1 cellular context compared by ENCODE assay signal in the genomic region with DNA sequence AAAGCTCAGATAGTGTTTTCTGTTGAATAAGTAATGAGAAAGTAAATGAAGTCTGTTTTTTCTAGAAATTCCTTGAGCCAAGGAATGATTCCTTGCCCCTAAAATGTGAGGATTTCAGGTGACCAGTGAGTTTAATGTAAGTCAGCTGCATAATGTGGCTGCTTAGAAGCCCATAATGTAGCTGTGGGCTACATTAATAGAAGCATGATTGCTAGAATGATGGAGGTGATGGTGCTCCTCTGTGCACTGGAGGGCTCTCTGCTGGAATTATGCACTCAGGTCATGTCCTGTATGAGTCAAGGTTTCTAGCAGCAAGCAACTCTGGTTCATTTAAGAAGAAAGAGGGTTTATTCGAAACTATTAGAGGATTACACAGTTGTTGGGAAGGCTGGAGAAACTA.
TF ChIP-seq lines count a peak whose summit lies in the region.

No MANE protein-coding gene starts in this region.

TF ChIP-seq in A549, 52 proteins besides CTCF, POLR2A, EP300 and RAD21 (continued from another document):
- TF ChIP-seq, protein P1, sequence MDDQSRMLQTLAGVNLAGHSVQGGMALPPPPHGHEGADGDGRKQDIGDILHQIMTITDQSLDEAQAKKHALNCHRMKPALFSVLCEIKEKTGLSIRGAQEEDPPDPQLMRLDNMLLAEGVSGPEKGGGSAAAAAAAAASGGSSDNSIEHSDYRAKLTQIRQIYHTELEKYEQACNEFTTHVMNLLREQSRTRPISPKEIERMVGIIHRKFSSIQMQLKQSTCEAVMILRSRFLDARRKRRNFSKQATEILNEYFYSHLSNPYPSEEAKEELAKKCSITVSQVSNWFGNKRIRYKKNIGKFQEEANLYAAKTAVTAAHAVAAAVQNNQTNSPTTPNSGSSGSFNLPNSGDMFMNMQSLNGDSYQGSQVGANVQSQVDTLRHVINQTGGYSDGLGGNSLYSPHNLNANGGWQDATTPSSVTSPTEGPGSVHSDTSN (IDR thresholded peaks at IDR 0.05): no peak
- TF ChIP-seq HEYL (CRISPR knock-in tag; IDR thresholded peaks at IDR 0.05) (no peak), KDM1A (IDR thresholded peaks at IDR 0.05; ENCODE audit: low read depth) (0 out of 2 replicates have a peak, but pooled peaks have one; percentile 33), NPAS2 (CRISPR knock-in tag; IDR thresholded peaks at IDR 0.05; ENCODE audit: borderline replicate concordance) (no peak)
